ENCODE assay signal across 8 cellular contexts in the genomic region with DNA sequence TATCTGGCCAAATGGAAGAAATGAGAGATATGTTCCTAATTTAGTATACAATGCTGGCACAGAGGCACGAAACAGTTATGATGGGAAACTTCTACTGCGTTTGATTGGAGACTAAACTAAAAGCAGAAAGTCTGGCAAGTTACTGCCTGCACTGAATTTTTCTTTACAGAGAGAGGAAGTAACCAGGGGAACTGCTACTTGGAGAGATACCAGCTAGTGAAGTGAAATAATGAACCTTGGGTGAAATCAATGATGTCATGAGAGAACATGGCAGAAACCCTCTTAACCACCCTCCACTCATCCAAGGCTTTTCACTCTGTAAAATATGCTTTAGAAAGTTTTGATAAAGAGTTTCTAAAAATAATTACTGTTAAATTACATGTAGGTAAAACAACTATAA. TPM values are rescaled to one million over a fixed set of nuclear protein-coding genes. Genes with fewer than 3 reads are reported as not detected.
DNase-seq lines count a peak whose midpoint lies in the region; ATAC-seq and TF ChIP-seq lines count a peak whose summit lies in the region.

No MANE protein-coding gene starts in this region.

- no peak for TF ChIP-seq EP300 in SK-N-SH (IDR thresholded peaks at IDR 0.05; ENCODE audit: borderline replicate concordance in 1 of 2, low read depth in 1 of 2, low read length in 1 of 2)

- H3K9me3 ChIP-seq in muscle layer of duodenum (ENCODE audit: control insufficient read depth in 1 of 2, low read length in 2 of 2) (no peaks in the 10 kb centered on the region), SK-N-SH (no peaks in the 10 kb centered on the region), testis (no peaks in the 10 kb centered on the region)

- peak; percentile 71 for DNase-seq in SIG-M5 treated with dmso at 0.1 percent for 504 hours (lab: John Stamatoyannopoulos, UW; ENCODE audit: unreplicated experiment)
- DNase-seq in mesenteric fat pad (ENCODE audit: low spot score) = no peak
- DNase-seq in SK-N-SH = no peak
- DNase-seq in testis = no peak

- no peaks in the 10 kb centered on the region for H3K36me3 ChIP-seq in muscle layer of duodenum (ENCODE audit: control insufficient read depth in 1 of 2, insufficient read depth in 2 of 2, low read length in 2 of 2)
- peaks cover 0 to 5% of the 10 kb centered on the region in 2 experiments for H3K36me3 ChIP-seq in SK-N-SH (replicated peaks in 1 of 2; ENCODE audit: control insufficient read depth in 1 of 2, insufficient read depth in 2 of 2, low read length in 1 of 2)
- no peaks in the 10 kb centered on the region for H3K36me3 ChIP-seq in testis (ENCODE audit: low read depth, missing control alignments)

- no peak for TF ChIP-seq POLR2A in testis (IDR thresholded peaks at IDR 0.05)

- H3K4me1 ChIP-seq in muscle layer of duodenum (ENCODE audit: control insufficient read depth in 1 of 2, insufficient read depth in 2 of 2, low read length in 2 of 2) (peaks cover 11 to 28% of the 10 kb centered on the region in 2 donors), SK-N-SH (ENCODE audit: control insufficient read depth in 1 of 2, insufficient read depth in 2 of 2, low read depth in 1 of 2, low read length in 1 of 2) (peaks cover under 1 to 7% of the 10 kb centered on the region in 2 experiments; a peak in 3 of 4 replicates), testis (no peaks in the 10 kb centered on the region)

- H2AFZ ChIP-seq in SK-N-SH (ENCODE audit: low read depth) = no peak overlapping the region

- H3K79me2 ChIP-seq in SK-N-SH (ENCODE audit: insufficient read depth) = no peaks in the 10 kb centered on the region

- H3K27me3 ChIP-seq in muscle layer of duodenum (ENCODE audit: low read depth, low read length) = no peaks in the 10 kb centered on the region
- H3K27me3 ChIP-seq in SK-N-SH (ENCODE audit: insufficient read depth) = no peaks in the 10 kb centered on the region
- H3K27me3 ChIP-seq in testis = no peaks in the 10 kb centered on the region

- TF ChIP-seq CTCF in SK-N-SH (IDR thresholded peaks at IDR 0.05) (no peak), testis (IDR thresholded peaks at IDR 0.05) (no peak)

- H3K4me3 ChIP-seq in muscle layer of duodenum (ENCODE audit: low read depth in 1 of 2, low read length in 2 of 2) (no peak overlapping the region), SK-N-SH (ENCODE audit: low read depth in 2 of 2, low read length in 1 of 2) (no peak overlapping the region), testis (no peak overlapping the region)

- TF ChIP-seq RAD21 in SK-N-SH (IDR thresholded peaks at IDR 0.05; ENCODE audit: low read length) = no peak

- WGBS in SK-N-SH (ENCODE audit: low lambda C conversion rate) = 92% methylated on average over 2 of the region's 2 CpGs
- WGBS in testis, 2 donors = 63 to 67% methylated on average over 2 of the region's 2 CpGs

- ATAC-seq in GM18520 (IDR thresholded peaks at IDR 0.05; ENCODE audit: unreplicated experiment) (peak; percentile 46), HG02840 (IDR thresholded peaks at IDR 0.05; ENCODE audit: low FRiP score, unreplicated experiment) (peak; percentile 40), HG03520 (IDR thresholded peaks at IDR 0.05; ENCODE audit: unreplicated experiment) (no peak)

- no peaks in the 10 kb centered on the region for H4K20me1 ChIP-seq in SK-N-SH (ENCODE audit: insufficient read depth)

- H3K9me2 ChIP-seq in SK-N-SH = no peaks in the 10 kb centered on the region

- H3K4me2 ChIP-seq in SK-N-SH = no peak overlapping the region

- H3K27ac ChIP-seq in muscle layer of duodenum (ENCODE audit: low read length) (peak overlapping the region; percentile 40), SK-N-SH (ENCODE audit: low read depth in 2 of 2, low read length in 1 of 2) (no peak overlapping the region), testis (no peak overlapping the region)

- CTCF ChIA-PET in SK-N-SH (lab: Yijun Ruan, JAX) = no interaction called here

- intact Hi-C loops in testis (cut with DNase I; ENCODE audit: low total_unique reads) = no loop called here

- no peaks in the 10 kb centered on the region for H3F3A ChIP-seq in SK-N-SH (replicated peaks; ENCODE audit: insufficient read depth)

- H3K9ac ChIP-seq in SK-N-SH = no peak overlapping the region

- POLR2A ChIA-PET in SK-N-SH (lab: Yijun Ruan, JAX) = no interaction called here

TF ChIP-seq in SK-N-SH, 30 proteins besides CTCF, POLR2A, EP300 and RAD21:
- TF ChIP-seq EZH2phosphoT487 (IDR thresholded peaks at IDR 0.05; ENCODE audit: borderline replicate concordance, low read depth) = no peak

RNA-seq across cellular contexts. Expression of a gene that starts 29.3 kb away (rescaled TPM):
- 25.9 TPM for total RNA-seq in mesenteric fat pad
- 23.9 and 25.4 TPM in 2 replicates for polyA plus RNA-seq in SK-N-SH (2012; rRNA removed)
- 28.2 and 28.7 TPM in 2 replicates for polyA plus RNA-seq in SK-N-SH (2012; cell fraction: cytosol; rRNA removed)
- polyA plus RNA-seq in SK-N-SH (2012; cell fraction: nucleus; rRNA removed) = 23.2 and 28.5 TPM in 2 replicates
- 1 to 10 TPM; 2.4 to 4.0 TPM for total RNA-seq in testis
- polyA plus RNA-seq in testis (ENCODE audit: insufficient read depth, low read depth, low replicate concordance) = 12.4 TPM
